10 cellular contexts compared by ENCODE assay signal in genomic region chrX:107713205-107714195, GRCh38.
DNase-seq lines count a peak whose midpoint lies in the region; FAIRE-seq and TF ChIP-seq lines count a peak whose summit lies in the region.
"Had no signal": no experiment of that assay in that cellular context is flagged by ENCODE, and none has a peak within 500 bp of the region (broad histone marks: within the 10 kb centered on the region; RNA-seq: fewer than 3 reads in every experiment).

No MANE protein-coding gene starts in this region.

- H3K9me3 ChIP-seq in astrocyte (ENCODE audit: insufficient read depth, low read depth, low read length) (no peaks in the 10 kb centered on the region), stomach smooth muscle (ENCODE audit: control insufficient read depth in 2 of 2, low read length in 2 of 2) (no peaks in the 10 kb centered on the region)
- H3K9me3 ChIP-seq: A549 had no signal

- H3K27ac ChIP-seq in astrocyte (ENCODE audit: low read depth, low read length) (no peak overlapping the region), layer of hippocampus (ENCODE audit: low read depth, low read length) (peak overlapping the region; percentile 35), stomach smooth muscle (ENCODE audit: low read length) (peak overlapping the region; percentile 97)
- H3K27ac ChIP-seq: A549 had no signal

- H3K9ac ChIP-seq in astrocyte (ENCODE audit: low read length) (peak overlapping the region; percentile 2), stomach smooth muscle (ENCODE audit: low read length in 2 of 2) (peak overlapping the region; percentile 13 to 50)

- in situ Hi-C loops in GM13977 (cut with MboI; ENCODE audit: low pct_unique_long_range_greater_than_20kb, low sequenced_read_pairs, unreplicated experiment): no loop called here

- peaks cover 30% of the 10 kb centered on the region for H3K4me1 ChIP-seq in astrocyte (ENCODE audit: insufficient read depth, low read length)
- H3K4me1 ChIP-seq in stomach smooth muscle (ENCODE audit: control insufficient read depth, insufficient read depth, low read length): peaks cover 52% of the 10 kb centered on the region

- H3K27me3 ChIP-seq in astrocyte (ENCODE audit: insufficient read depth, low read length): no peaks in the 10 kb centered on the region
- no peaks in the 10 kb centered on the region for H3K27me3 ChIP-seq in layer of hippocampus (ENCODE audit: control insufficient read depth, insufficient read depth, low read length)
- H3K27me3 ChIP-seq in stomach smooth muscle (ENCODE audit: control insufficient read depth in 1 of 2, insufficient read depth in 2 of 2, low read length in 2 of 2): peaks cover 0 to 17% of the 10 kb centered on the region in 2 donors

- peaks cover 18% of the 10 kb centered on the region for H3K79me2 ChIP-seq in astrocyte (ENCODE audit: insufficient read depth, low read length)

- peaks cover 10% of the 10 kb centered on the region for H4K20me1 ChIP-seq in astrocyte (ENCODE audit: insufficient read depth, low read length)

- no peak overlapping the region for H3K4me2 ChIP-seq in astrocyte (ENCODE audit: low read length)
- H3K4me2 ChIP-seq: A549 had no signal

- CTCF ChIA-PET in activated CD4-positive, alpha-beta T cell treated with anti-CD3 and anti-CD28 coated beads, Interleukin-2, amount 10 ng/mL, durations not matched to agents 7 days and 5 days (lab: Charles Lee): interaction anchor here (1.2 to 8.0 kb wide), 5 partner anchors 29 to 59 kb away, joined by 4 to 92 read pairs (median 25); no protein-coding TSS in a partner anchor

- POLR2A ChIA-PET in activated CD4-positive, alpha-beta T cell treated with anti-CD3 and anti-CD28 coated beads, Interleukin-2, amount 10 ng/mL, durations not matched to agents 7 days and 5 days (lab: Charles Lee): no interaction called here

- FAIRE-seq in astrocyte (lab: Jason Lieb, UNC): peak; percentile 5
- FAIRE-seq: A549 had no signal

- peaks cover 57% of the 10 kb centered on the region for H3K4me1 Mint-ChIP-seq in activated CD4-positive, alpha-beta T cell treated with anti-CD3 and anti-CD28 coated beads, Interleukin-2, amount 10 ng/mL, durations not matched to agents 7 days and 5 days
- H3K4me1 Mint-ChIP-seq in astrocyte (ENCODE audit: low read depth, unreplicated experiment): peaks cover 30% of the 10 kb centered on the region

- peaks cover 33% of the 10 kb centered on the region for H3K36me3 Mint-ChIP-seq in activated CD4-positive, alpha-beta T cell treated with anti-CD3 and anti-CD28 coated beads, Interleukin-2, amount 10 ng/mL, durations not matched to agents 7 days and 5 days (ENCODE audit: low read depth)
- H3K36me3 Mint-ChIP-seq in astrocyte (ENCODE audit: low read depth, unreplicated experiment): peaks cover 3% of the 10 kb centered on the region

- no peak overlapping the region for H3K4me3 Mint-ChIP-seq in activated CD4-positive, alpha-beta T cell treated with anti-CD3 and anti-CD28 coated beads, Interleukin-2, amount 10 ng/mL, durations not matched to agents 7 days and 5 days
- no peak overlapping the region for H3K4me3 Mint-ChIP-seq in astrocyte (ENCODE audit: unreplicated experiment)

- no peaks in the 10 kb centered on the region for H3K27me3 Mint-ChIP-seq in activated CD4-positive, alpha-beta T cell treated with anti-CD3 and anti-CD28 coated beads, Interleukin-2, amount 10 ng/mL, durations not matched to agents 7 days and 5 days
- no peaks in the 10 kb centered on the region for H3K27me3 Mint-ChIP-seq in astrocyte (ENCODE audit: low read depth, unreplicated experiment)

- TF ChIP-seq CTCF in astrocyte (IDR thresholded peaks at IDR 0.05; ENCODE audit: insufficient read depth, low read depth, low read length) (no peak), GM13977 (IDR thresholded peaks at IDR 0.05; ENCODE audit: extremely low read depth, insufficient read depth, missing control alignments) (no peak)

- H3K9me3 Mint-ChIP-seq in activated CD4-positive, alpha-beta T cell treated with anti-CD3 and anti-CD28 coated beads, Interleukin-2, amount 10 ng/mL, durations not matched to agents 7 days and 5 days: no peaks in the 10 kb centered on the region
- H3K9me3 Mint-ChIP-seq in astrocyte (ENCODE audit: unreplicated experiment): no peaks in the 10 kb centered on the region

- no peak overlapping the region for H3K27ac Mint-ChIP-seq in activated CD4-positive, alpha-beta T cell treated with anti-CD3 and anti-CD28 coated beads, Interleukin-2, amount 10 ng/mL, durations not matched to agents 7 days and 5 days
- no peak overlapping the region for H3K27ac Mint-ChIP-seq in astrocyte (ENCODE audit: unreplicated experiment)

- peak; percentile 17 for DNase-seq in activated CD4-positive, alpha-beta T cell treated with anti-CD3 and anti-CD28 coated beads, Interleukin-2, amount 50 U/mL, for 1 hour
- no peak for DNase-seq in activated CD4-positive, alpha-beta T cell treated with anti-CD3 and anti-CD28 coated beads, Interleukin-2, amount 10 ng/mL, durations not matched to agents 7 days and 5 days
- DNase-seq in astrocyte (ENCODE audit: low read depth) (no peak), LoVo (ENCODE audit: low spot score) (no peak), GM13977 (ENCODE audit: low spot score) (no peak), DMS53 treated with DMSO at 0.1 percent for 48 hours (lab: John Stamatoyannopoulos, UW; ENCODE audit: unreplicated experiment) (no peak)
- DNase-seq: PC-3 had no signal

- H3K4me3 ChIP-seq in astrocyte (ENCODE audit: insufficient read depth, low read depth, low read length) (no peak overlapping the region), stomach smooth muscle (ENCODE audit: low read length in 2 of 2) (peak overlapping the region; percentile 27 to 83)
- H3K4me3 ChIP-seq: A549 had no signal

- H3K36me3 ChIP-seq in astrocyte (ENCODE audit: insufficient read depth, low read length) (peaks cover 5% of the 10 kb centered on the region), stomach smooth muscle (ENCODE audit: control insufficient read depth in 2 of 2, insufficient read depth in 2 of 2, low read length in 2 of 2) (peaks cover 13% of the 10 kb centered on the region in 2 donors)

- no peak overlapping the region for H2AFZ ChIP-seq in astrocyte (ENCODE audit: low read depth, low read length)
